In the genomic region with DNA sequence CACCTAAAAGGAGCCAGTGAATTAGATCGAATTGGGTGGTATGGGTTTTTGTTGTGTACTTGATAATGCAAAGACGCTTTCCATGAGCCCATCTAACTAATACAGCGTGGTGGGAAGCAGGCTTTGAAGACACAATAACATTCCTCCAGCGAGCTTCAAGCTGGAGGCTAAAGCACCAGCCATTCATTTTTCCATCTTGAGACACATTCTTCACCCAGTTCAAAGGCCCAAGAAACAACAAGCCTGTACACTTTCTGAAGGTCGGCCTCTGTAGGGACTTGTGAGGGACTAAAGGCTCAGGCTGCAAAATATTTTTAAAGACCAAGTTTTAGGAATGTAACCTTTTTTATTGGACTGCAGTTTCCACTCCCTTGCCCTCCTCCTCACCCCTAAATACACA, we compare ENCODE assay signal across 1 cellular context.
TF ChIP-seq lines count a peak whose summit lies in the region.

No MANE protein-coding gene starts in this region.

TF ChIP-seq in IMR-90, 13 proteins besides CTCF, POLR2A, EP300 and RAD21:
- TF ChIP-seq MAFK (IDR thresholded peaks at IDR 0.05; ENCODE audit: low read depth, low read length) (no peak), CEBPB (IDR thresholded peaks at IDR 0.05; ENCODE audit: low read depth, low read length) (no peak), NFE2L2 (IDR thresholded peaks at IDR 0.05; ENCODE audit: low read depth, low read length) (no peak), MXI1 (IDR thresholded peaks at IDR 0.05; ENCODE audit: borderline replicate concordance, low read depth, low read length) (no peak), MAZ (IDR thresholded peaks at IDR 0.05; ENCODE audit: borderline replicate concordance, low read depth, low read length) (no peak), BHLHE40 (IDR thresholded peaks at IDR 0.05; ENCODE audit: low read depth, low read length) (no peak), RCOR1 (IDR thresholded peaks at IDR 0.05; ENCODE audit: insufficient replicate concordance, low read length) (no peak), FOS (IDR thresholded peaks at IDR 0.05; ENCODE audit: low read depth, low read length) (no peak), RFX5 (IDR thresholded peaks at IDR 0.05; ENCODE audit: low read depth, low read length) (no peak), CHD1 (IDR thresholded peaks at IDR 0.05; ENCODE audit: low read depth, low read length) (no peak), SMC3 (IDR thresholded peaks at IDR 0.05; ENCODE audit: low read depth, low read length) (no peak)
- TF ChIP-seq, protein P1, sequence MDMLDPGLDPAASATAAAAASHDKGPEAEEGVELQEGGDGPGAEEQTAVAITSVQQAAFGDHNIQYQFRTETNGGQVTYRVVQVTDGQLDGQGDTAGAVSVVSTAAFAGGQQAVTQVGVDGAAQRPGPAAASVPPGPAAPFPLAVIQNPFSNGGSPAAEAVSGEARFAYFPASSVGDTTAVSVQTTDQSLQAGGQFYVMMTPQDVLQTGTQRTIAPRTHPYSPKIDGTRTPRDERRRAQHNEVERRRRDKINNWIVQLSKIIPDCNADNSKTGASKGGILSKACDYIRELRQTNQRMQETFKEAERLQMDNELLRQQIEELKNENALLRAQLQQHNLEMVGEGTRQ (IDR thresholded peaks at IDR 0.05; ENCODE audit: low read depth, low read length), result no peak
- TF ChIP-seq, protein P2, sequence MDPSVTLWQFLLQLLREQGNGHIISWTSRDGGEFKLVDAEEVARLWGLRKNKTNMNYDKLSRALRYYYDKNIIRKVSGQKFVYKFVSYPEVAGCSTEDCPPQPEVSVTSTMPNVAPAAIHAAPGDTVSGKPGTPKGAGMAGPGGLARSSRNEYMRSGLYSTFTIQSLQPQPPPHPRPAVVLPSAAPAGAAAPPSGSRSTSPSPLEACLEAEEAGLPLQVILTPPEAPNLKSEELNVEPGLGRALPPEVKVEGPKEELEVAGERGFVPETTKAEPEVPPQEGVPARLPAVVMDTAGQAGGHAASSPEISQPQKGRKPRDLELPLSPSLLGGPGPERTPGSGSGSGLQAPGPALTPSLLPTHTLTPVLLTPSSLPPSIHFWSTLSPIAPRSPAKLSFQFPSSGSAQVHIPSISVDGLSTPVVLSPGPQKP (IDR thresholded peaks at IDR 0.05; ENCODE audit: borderline replicate concordance, low read depth, low read length), result no peak
